Comparison of ENCODE assay signal across 1 cellular context in genomic region chr4:177532363-177532762, GRCh38.
TF ChIP-seq lines count a peak whose summit lies in the region.

No MANE protein-coding gene starts in this region.

TF ChIP-seq in Ishikawa, 13 proteins besides CTCF, POLR2A, EP300 and RAD21 (continued from another document):
- TF ChIP-seq TCF12 (IDR thresholded peaks at IDR 0.05; ENCODE audit: low read depth) (no peak), NFIC (IDR thresholded peaks at IDR 0.05) (no peak)
